ENCODE assay signal across 17 cellular contexts in genomic region chr22:46637711-46638600, GRCh38. TPM values are rescaled to one million over a fixed set of nuclear protein-coding genes. Genes with fewer than 3 reads are reported as not detected.
DNase-seq lines count a peak whose midpoint lies in the region; ATAC-seq and TF ChIP-seq lines count a peak whose summit lies in the region.
"Had no signal": no experiment of that assay in that cellular context is flagged by ENCODE, and none has a peak within 500 bp of the region (broad histone marks: within the 10 kb centered on the region; RNA-seq: fewer than 3 reads in every experiment).

No MANE protein-coding gene starts in this region.

- H3K18ac ChIP-seq in neuronal stem cell (ENCODE audit: low read length) = no peak overlapping the region

- peaks cover 0 to 41% (median 12%) of the 10 kb centered on the region in 11 experiments; a peak in 13 of 22 replicates for H3K36me3 ChIP-seq in BLaER1 treated with 17β-estradiol and CSF1 and Interleukin-3, amounts not matched to agents 10 nM and 100 nM
- H3K36me3 ChIP-seq in Peyer's patch (peaks cover 0 to 12% (median 0%) of the 10 kb centered on the region in 3 donors), neuronal stem cell (replicated peaks in 1 of 2; ENCODE audit: control insufficient read depth in 2 of 2, insufficient read depth in 2 of 2, low read length in 2 of 2) (no peaks in the 10 kb centered on the region), testis (ENCODE audit: low read depth, missing control alignments) (no peaks in the 10 kb centered on the region)

- peak overlapping the region; percentile 67 for H3K14ac ChIP-seq in neuronal stem cell (ENCODE audit: low read length)

- intact Hi-C loops in testis (cut with DNase I; ENCODE audit: low total_unique reads) = no loop called here

- peaks cover 28 to 89% (median 79%) of the 10 kb centered on the region in 10 experiments for H3K4me1 ChIP-seq in BLaER1 treated with 17β-estradiol and CSF1 and Interleukin-3, amounts not matched to agents 10 nM and 100 nM
- H3K4me1 ChIP-seq in Peyer's patch (peaks cover 0 to 42% (median 0%) of the 10 kb centered on the region in 4 donors), neuronal stem cell (ENCODE audit: control insufficient read depth in 2 of 2, insufficient read depth in 1 of 2, low read depth in 1 of 2, low read length in 2 of 2) (peaks cover 2 to 18% of the 10 kb centered on the region in 2 donors), testis (no peaks in the 10 kb centered on the region)

- H3K4ac ChIP-seq in neuronal stem cell (ENCODE audit: low read length) = no peak overlapping the region

- WGBS in neuronal stem cell (ENCODE audit: extremely low coverage in 2 of 2, insufficient read length in 2 of 2, insufficient replicate concordance in 1 of 2), 2 donors = no CpG with 5 or more reads among the region's 21 CpGs
- 88 to 89% methylated on average over 15 to 21 of the region's 21 CpGs for WGBS in testis, 2 donors

- peak; percentile 58 for ATAC-seq in left lobe of liver
- ATAC-seq in GM21723 (IDR thresholded peaks at IDR 0.05; ENCODE audit: unreplicated experiment) = no peak
- ATAC-seq: HCT116, K562 had no signal

- H2BK120ac ChIP-seq in neuronal stem cell (ENCODE audit: low read depth, low read length) = no peak overlapping the region

- H2AFZ ChIP-seq in neuronal stem cell (ENCODE audit: low read length) = no peak overlapping the region
- H2AFZ ChIP-seq: GM23338 had no signal

- peaks cover 27 to 75% (median 51%) of the 10 kb centered on the region in 11 experiments; a peak in 20 of 22 replicates for H4K20me1 ChIP-seq in BLaER1 treated with 17β-estradiol and CSF1 and Interleukin-3, amounts not matched to agents 10 nM and 100 nM

- no peaks in the 10 kb centered on the region for H3K9me3 ChIP-seq in BLaER1 treated with 17β-estradiol and CSF1 and Interleukin-3, amounts not matched to agents 10 nM and 100 nM (replicated peaks in 1 of 11)
- no peaks in the 10 kb centered on the region for H3K9me3 ChIP-seq in Peyer's patch
- H3K9me3 ChIP-seq in neuronal stem cell (replicated peaks in 1 of 2; ENCODE audit: control insufficient read depth in 2 of 2, insufficient read depth in 1 of 2, low read depth in 1 of 2, low read length in 2 of 2) = no peaks in the 10 kb centered on the region
- no peaks in the 10 kb centered on the region for H3K9me3 ChIP-seq in testis
- H3K9me3 ChIP-seq: Caco-2 had no signal

- peak overlapping the region; percentile 73 for H2AK5ac ChIP-seq in neuronal stem cell (ENCODE audit: low read depth, low read length)

- H4K91ac ChIP-seq in neuronal stem cell (ENCODE audit: low read depth, low read length, poor library complexity) = no peak overlapping the region

- DNase-seq in Peyer's patch (no peak), left lobe of liver (ENCODE audit: low spot score) (no peak), neuronal stem cell (ENCODE audit: low spot score) (no peak), MV-4-11 (lab: John Stamatoyannopoulos, UW) (no peak), NCI-H226 (no peak), testis (no peak)
- DNase-seq: GF-D8, NCI-H1105 treated with DMSO at 0.1 percent for 48 hours, NCI-H1694, NCI-H748 treated with DMSO at 0.1 percent for 48 hours, RPMI8226 had no signal

- H3K23ac ChIP-seq in neuronal stem cell (ENCODE audit: low read depth, low read length, poor library complexity) = no peak overlapping the region

- H3K79me1 ChIP-seq in neuronal stem cell (ENCODE audit: low read depth, low read length) = no peaks in the 10 kb centered on the region

- TF ChIP-seq CTCF in Peyer's patch (IDR thresholded peaks at IDR 0.05) (no peak), testis (IDR thresholded peaks at IDR 0.05) (no peak)

- no peak overlapping the region for H3K27ac ChIP-seq in BLaER1 treated with 17β-estradiol and CSF1 and Interleukin-3, amounts not matched to agents 10 nM and 100 nM
- H3K27ac ChIP-seq in Peyer's patch (peak overlapping the region in 3 of 4 donors; percentile 32 to 72 (median 53)), neuronal stem cell (replicated peaks; ENCODE audit: low read length) (no peak overlapping the region), testis (no peak overlapping the region)

- H3K27me3 ChIP-seq in BLaER1 treated with 17β-estradiol and CSF1 and Interleukin-3, amounts not matched to agents 10 nM and 100 nM = 0 out of 22 replicates have a peak, but pooled peaks cover 0 to 6% (median 0%) of the 10 kb centered on the region in 11 experiments
- H3K27me3 ChIP-seq in Peyer's patch = no peaks in the 10 kb centered on the region
- H3K27me3 ChIP-seq in neuronal stem cell (ENCODE audit: control insufficient read depth in 3 of 3, insufficient read depth in 3 of 3, low read depth in 1 of 3, low read length in 3 of 3) = peaks cover 0 to 2% (median 0%) of the 10 kb centered on the region in 3 experiments
- no peaks in the 10 kb centered on the region for H3K27me3 ChIP-seq in testis

- H2BK5ac ChIP-seq in neuronal stem cell (ENCODE audit: low read length) = no peak overlapping the region

- no peak for TF ChIP-seq POLR2A in Peyer's patch (IDR thresholded peaks at IDR 0.05)
- no peak for TF ChIP-seq POLR2A in testis (IDR thresholded peaks at IDR 0.05)

- H3K4me3 ChIP-seq in BLaER1 treated with 17β-estradiol and CSF1 and Interleukin-3, amounts not matched to agents 10 nM and 100 nM = no peak overlapping the region
- no peak overlapping the region for H3K4me3 ChIP-seq in Peyer's patch
- no peak overlapping the region for H3K4me3 ChIP-seq in neuronal stem cell (ENCODE audit: low read length in 2 of 2)
- H3K4me3 ChIP-seq in testis = no peak overlapping the region
- H3K4me3 ChIP-seq: GM23338, K562 had no signal

- peak overlapping the region in 8 of 11 experiments; percentile 72 to 94 (median 87); a peak in 11 of 22 replicates for H3K4me2 ChIP-seq in BLaER1 treated with 17β-estradiol and CSF1 and Interleukin-3, amounts not matched to agents 10 nM and 100 nM
- H3K4me2 ChIP-seq in neuronal stem cell (ENCODE audit: insufficient read depth, low read length, poor library complexity, severe bottlenecking) = no peak overlapping the region
- H3K4me2 ChIP-seq: GM23338 had no signal

- no peak overlapping the region for H2BK15ac ChIP-seq in neuronal stem cell (ENCODE audit: low read length)

- no peak overlapping the region for H4K8ac ChIP-seq in neuronal stem cell (ENCODE audit: low read depth, low read length)

- H3K9ac ChIP-seq in BLaER1 treated with 17β-estradiol and CSF1 and Interleukin-3, amounts not matched to agents 10 nM and 100 nM = peak overlapping the region in 1 of 11 experiments; percentile 4; a peak in 1 of 22 replicates
- no peak overlapping the region for H3K9ac ChIP-seq in neuronal stem cell (ENCODE audit: low read depth, low read length, poor library complexity)

- no peak overlapping the region for H2BK12ac ChIP-seq in neuronal stem cell (ENCODE audit: low read length)

RNA-seq across cellular contexts. Expression of gene GRAMD4, which starts 17.8 kb away (rescaled TPM):
- total RNA-seq in Peyer's patch (100 to 1,000 TPM in 3 of 4 donors, 10 to 100 TPM in 1; 98.2 to 428 (median 422) TPM), left lobe of liver (42.5 TPM), testis (10 to 100 TPM; 61.2 to 81.5 TPM)
- 13.1 TPM for polyA plus RNA-seq in neuronal stem cell (2013, experiment 1 of 2)
- polyA plus RNA-seq in neuronal stem cell (2013, experiment 2 of 2) = 11.3 TPM
- polyA plus RNA-seq in testis (ENCODE audit: insufficient read depth, low read depth, low replicate concordance) = 20.8 TPM

Comparison
In these comparisons a context has a peak if more than half of its experiments do, and no peak if none do; other contexts are left out.
1. H3K27ac ChIP-seq: peak in Peyer's patch (3 of 4); none in BLaER1 treated with 17β-estradiol and CSF1 and Interleukin-3, amounts not matched to agents 10 nM and 100 nM (0 of 11), neuronal stem cell (single experiment) and testis (0 of 2).